ENCODE assay signal across 20 cellular contexts in genomic region chr1:219179293-219179692, GRCh38. TPM values are rescaled to one million over a fixed set of nuclear protein-coding genes. Genes with fewer than 3 reads are reported as not detected.
DNase-seq lines count a peak whose midpoint lies in the region; FAIRE-seq and TF ChIP-seq lines count a peak whose summit lies in the region.
"Had no signal": no experiment of that assay in that cellular context is flagged by ENCODE, and none has a peak within 500 bp of the region (broad histone marks: within the 10 kb centered on the region; RNA-seq: fewer than 3 reads in every experiment).

No MANE protein-coding gene starts in this region.

- H3K4me1 Mint-ChIP-seq in activated naive CD8-positive, alpha-beta T cell treated with anti-CD3 and anti-CD28 coated beads for 36 hours: peaks cover 45% of the 10 kb centered on the region

- H3K36me3 ChIP-seq in vagina: no peaks in the 10 kb centered on the region

- H3K27ac ChIP-seq in VCaP (peak overlapping the region; percentile 76; the same call in 1 of the 2 replicates), vagina (peak overlapping the region; percentile 46)
- H3K27ac ChIP-seq: HL-60, transverse colon had no signal

- no peak for TF ChIP-seq POLR2A in vagina (IDR thresholded peaks at IDR 0.05)

- no peaks in the 10 kb centered on the region for H3K9me3 Mint-ChIP-seq in activated naive CD8-positive, alpha-beta T cell treated with anti-CD3 and anti-CD28 coated beads for 36 hours
- H3K9me3 Mint-ChIP-seq: activated naive CD4-positive, alpha-beta T cell treated with anti-CD3 and anti-CD28 coated beads, Interleukin-2, amount 50 U/mL, for 24 hours; CD4-positive, alpha-beta memory T cell had no signal

- intact Hi-C loops in vagina (cut with DNase I): no loop called here

- H3K36me3 Mint-ChIP-seq in activated naive CD8-positive, alpha-beta T cell treated with anti-CD3 and anti-CD28 coated beads for 36 hours: peaks cover 51% of the 10 kb centered on the region

- H3K4me1 ChIP-seq in vagina: peaks cover 80% of the 10 kb centered on the region

- no peak for FAIRE-seq in frontal cortex (lab: Jason Lieb, UNC)

- no peak overlapping the region for H3K27ac Mint-ChIP-seq in activated naive CD8-positive, alpha-beta T cell treated with anti-CD3 and anti-CD28 coated beads for 36 hours
- H3K27ac Mint-ChIP-seq: activated naive CD4-positive, alpha-beta T cell treated with anti-CD3 and anti-CD28 coated beads, Interleukin-2, amount 50 U/mL, for 24 hours had no signal

- H3K4me3 Mint-ChIP-seq in activated naive CD8-positive, alpha-beta T cell treated with anti-CD3 and anti-CD28 coated beads for 36 hours: no peak overlapping the region
- H3K4me3 Mint-ChIP-seq: activated naive CD4-positive, alpha-beta T cell treated with anti-CD3 and anti-CD28 coated beads, Interleukin-2, amount 50 U/mL, for 24 hours; CD4-positive, alpha-beta memory T cell had no signal

- no peaks in the 10 kb centered on the region for H3K9me3 ChIP-seq in vagina
- H3K9me3 ChIP-seq: transverse colon had no signal

- H3K27me3 Mint-ChIP-seq in activated naive CD8-positive, alpha-beta T cell treated with anti-CD3 and anti-CD28 coated beads for 36 hours: no peaks in the 10 kb centered on the region
- H3K27me3 Mint-ChIP-seq: activated naive CD4-positive, alpha-beta T cell treated with anti-CD3 and anti-CD28 coated beads, Interleukin-2, amount 50 U/mL, for 24 hours; CD4-positive, alpha-beta memory T cell had no signal

- no peak for TF ChIP-seq CTCF in VCaP (conservative IDR thresholded peaks at IDR 0.05)
- TF ChIP-seq CTCF in vagina (IDR thresholded peaks at IDR 0.05): no peak

- no peaks in the 10 kb centered on the region for H3K27me3 ChIP-seq in vagina
- H3K27me3 ChIP-seq: transverse colon had no signal

- DNase-seq in SKM-1 treated with dmso at 0.1 percent for 144 hours (lab: John Stamatoyannopoulos, UW; ENCODE audit: unreplicated experiment) (peak; percentile 37), SKM-1 (lab: John Stamatoyannopoulos, UW; ENCODE audit: unreplicated experiment) (no peak), iris pigment epithelial cell (ENCODE audit: low read depth) (peak; percentile 67), vagina (ENCODE audit: extremely low spot score in 2 of 2) (no peak), NCI-H446 treated with DMSO at 0.1 percent for 48 hours (lab: John Stamatoyannopoulos, UW) (no peak), frontal cortex (ENCODE audit: low spot score in 2 of 2) (no peak)
- no peak for DNase-seq in activated naive CD8-positive, alpha-beta T cell treated with anti-CD3 and anti-CD28 coated beads for 36 hours
- DNase-seq: activated T-cell treated with anti-CD3 and anti-CD28 coated beads for 4 hours; CD4-positive, alpha-beta memory T cell; DMS79 treated with DMSO at 0.1 percent for 48 hours; effector CD4-positive, alpha-beta T cell; foreskin melanocyte; left ventricle myocardium superior; NCI-H187; NCI-H524 treated with DMSO at 0.1 percent for 48 hours; PC-3; transverse colon had no signal

- no peak overlapping the region for H3K4me3 ChIP-seq in vagina
- H3K4me3 ChIP-seq: transverse colon had no signal

RNA-seq across cellular contexts. Expression of gene LYPLAL1, which starts 5.6 kb away (rescaled TPM):
- total RNA-seq in vagina: 14.0 TPM
- total RNA-seq in frontal cortex: 42.4 TPM
- total RNA-seq in activated naive CD8-positive, alpha-beta T cell treated with anti-CD3 and anti-CD28 coated beads for 36 hours: 10 to 100 TPM; 25.8 to 26.5 TPM

Comparison
In these comparisons a context has a peak if more than half of its experiments do, and no peak if none do; other contexts are left out.
1. DNase-seq: peak in SKM-1 treated with dmso at 0.1 percent for 144 hours (single experiment) and iris pigment epithelial cell (single experiment); none in SKM-1 (single experiment), vagina (0 of 2), NCI-H446 treated with DMSO at 0.1 percent for 48 hours (single experiment), frontal cortex (0 of 2) and activated naive CD8-positive, alpha-beta T cell treated with anti-CD3 and anti-CD28 coated beads for 36 hours (single experiment).